In genomic region chr11:114162719-114163123, GRCh38 we compare ENCODE assay signal across 8 cellular contexts.
DNase-seq lines count a peak whose midpoint lies in the region; ATAC-seq and TF ChIP-seq lines count a peak whose summit lies in the region.

No MANE protein-coding gene starts in this region.

- H3K9me3 ChIP-seq in adrenal gland (replicated peaks in 1 of 3), result no peaks in the 10 kb centered on the region
- no peaks in the 10 kb centered on the region for H3K9me3 ChIP-seq in heart right ventricle

- TF ChIP-seq POLR2A in adrenal gland (IDR thresholded peaks at IDR 0.05), result peak; percentile 55 to 88

- H3K27ac ChIP-seq in adrenal gland (peak overlapping the region; percentile 95 to 99 (median 98)), heart right ventricle (peak overlapping the region; percentile 87 to 100 (median 97))

- no peak overlapping the region for H3K4me3 ChIP-seq in adrenal gland
- peak overlapping the region in 6 of 10 donors; percentile 12 to 39 (median 28) for H3K4me3 ChIP-seq in heart right ventricle

- H3K27me3 ChIP-seq in adrenal gland, result no peaks in the 10 kb centered on the region
- no peaks in the 10 kb centered on the region for H3K27me3 ChIP-seq in heart right ventricle

- WGBS in adrenal gland, 4 donors, result 2 to 13% (median 5%) methylated on average over 12 of the region's 12 CpGs
- 3 to 5% methylated on average over 12 of the region's 12 CpGs for WGBS in heart right ventricle, 2 donors

- H3K36me3 ChIP-seq in adrenal gland (replicated peaks in 1 of 2), result no peaks in the 10 kb centered on the region
- H3K36me3 ChIP-seq in heart right ventricle, result peaks cover 0 to 3% (median 0%) of the 10 kb centered on the region in 9 donors

- DNase-seq in ACHN (peak; percentile 91), adrenal gland (peak; percentile 94 to 99 (median 96)), heart right ventricle (peak; percentile 77 to 95), renal cortical epithelial cell (ENCODE audit: low read depth) (peak; percentile 99)
- DNase-seq in activated CD4-positive, alpha-beta T cell treated with anti-CD3 and anti-CD28 coated beads for 48 hours, result no peak
- DNase-seq in activated CD4-positive, CD25-positive, alpha-beta regulatory T cell treated with anti-CD3 and anti-CD28 coated beads, Interleukin-2, amount 50 U/mL, for 72 hours, result no peak

- TF ChIP-seq EP300 in Ishikawa (IDR thresholded peaks at IDR 0.05; ENCODE audit: borderline replicate concordance), result no peak

- TF ChIP-seq RAD21 in Ishikawa (IDR thresholded peaks at IDR 0.05; ENCODE audit: low read depth), result no peak

- intact Hi-C loops in adrenal gland (cut with DNase I), result no loop called here
- intact Hi-C loops in heart right ventricle (cut with DNase I), result loop anchor here in 5 of 10 donors (1.0 to 5.0 kb wide), 6 partner anchors 16 to 105 kb away; partner anchors contain the start of gene ZBTB16 (in 2 of the 5)

- in situ Hi-C loops in ACHN (cut with HindIII; ENCODE audit: low pct_ligation_motif_present, low pct_unique_long_range_greater_than_20kb, low sequenced_read_pairs), result no loop called here

- H3K4me1 ChIP-seq in adrenal gland (replicated peaks in 1 of 2), result peaks cover 93% of the 10 kb centered on the region in 2 donors
- H3K4me1 ChIP-seq in heart right ventricle, result peaks cover 80 to 99% (median 94%) of the 10 kb centered on the region in 9 donors

- TF ChIP-seq CTCF in adrenal gland (IDR thresholded peaks at IDR 0.05) (no peak), heart right ventricle (IDR thresholded peaks at IDR 0.05) (no peak)

- ATAC-seq in heart right ventricle (peak; percentile 70 to 86 (median 78)), HG03432 (IDR thresholded peaks at IDR 0.05; ENCODE audit: unreplicated experiment) (no peak)

TF ChIP-seq in Ishikawa, 13 proteins besides CTCF, POLR2A, EP300 and RAD21:
- peak; percentile 84 for TF ChIP-seq NFIC (IDR thresholded peaks at IDR 0.05)
- no peak for TF ChIP-seq YY1 (IDR thresholded peaks at IDR 0.05; ENCODE audit: low read depth)
- 0 out of 2 replicates have a peak, but pooled peaks have one; percentile 40 for TF ChIP-seq TEAD4 (IDR thresholded peaks at IDR 0.05)

Comparison
In these comparisons a context has a peak if more than half of its experiments do, and no peak if none do; other contexts are left out.
1. DNase-seq: peak in ACHN (single experiment), adrenal gland (7 of 7), heart right ventricle (2 of 2) and renal cortical epithelial cell (single experiment); none in activated CD4-positive, alpha-beta T cell treated with anti-CD3 and anti-CD28 coated beads for 48 hours (single experiment) and activated CD4-positive, CD25-positive, alpha-beta regulatory T cell treated with anti-CD3 and anti-CD28 coated beads, Interleukin-2, amount 50 U/mL, for 72 hours (single experiment).
2. H3K4me3 ChIP-seq: peak in heart right ventricle (6 of 10); none in adrenal gland (0 of 4).